Comparison of ENCODE assay signal across 8 cellular contexts in genomic region chr5:132820162-132820754, GRCh38. TPM values are rescaled to one million over a fixed set of nuclear protein-coding genes. Genes with fewer than 3 reads are reported as not detected.
DNase-seq lines count a peak whose midpoint lies in the region; ATAC-seq and TF ChIP-seq lines count a peak whose summit lies in the region.

No MANE protein-coding gene starts in this region.

- H3K27me3 ChIP-seq in HCT116 (ENCODE audit: insufficient read depth, low read length) (no peaks in the 10 kb centered on the region), prostate gland (replicated peaks; ENCODE audit: insufficient read depth) (no peaks in the 10 kb centered on the region), vagina (no peaks in the 10 kb centered on the region)

- no peak overlapping the region for H3K4me3 ChIP-seq in HCT116 (replicated peaks in 1 of 2; ENCODE audit: low read depth in 1 of 2, low read length in 2 of 2)
- H3K4me3 ChIP-seq in prostate gland = no peak overlapping the region
- H3K4me3 ChIP-seq in vagina = no peak overlapping the region

- no TSS peak for BruUV-seq in HCT116 (replicated peaks; lab: Mats Ljungman, UMichigan)

- no peaks in the 10 kb centered on the region for H3K9me3 ChIP-seq in HCT116 (ENCODE audit: control insufficient read depth in 1 of 2, insufficient read depth in 1 of 2, low read depth in 1 of 2, low read length in 2 of 2)
- no peaks in the 10 kb centered on the region for H3K9me3 ChIP-seq in prostate gland
- H3K9me3 ChIP-seq in vagina = no peaks in the 10 kb centered on the region

- no peaks in the 10 kb centered on the region for H3K9me2 ChIP-seq in HCT116 (ENCODE audit: insufficient read depth)

- TF ChIP-seq CTCF in HCT116 (IDR thresholded peaks at IDR 0.05 in 2 of 3, conservative IDR thresholded peaks at IDR 0.05 in 1 of 3; ENCODE audit: borderline replicate concordance in 1 of 3, insufficient read depth in 1 of 3, low read depth in 2 of 3, low read length in 2 of 3) = peak; percentile 90 to 94 (median 91)
- TF ChIP-seq CTCF in prostate gland (IDR thresholded peaks at IDR 0.05) = peak; percentile 80 to 96 (median 93)
- peak; percentile 88 to 93 (median 92) for TF ChIP-seq CTCF in vagina (IDR thresholded peaks at IDR 0.05)

- RAD21 ChIA-PET in HCT116 (lab: Charles Lee; ENCODE audit: low non-redundant PET in 1 of 2, low total read pairs in 2 of 2, uncharacterized antibody in 2 of 2, unreplicated experiment in 2 of 2) = interaction anchor here (0.7 to 1.3 kb wide), 9 partner anchors 13 to 314 kb away, joined by 3 to 8 read pairs (median 4); no protein-coding TSS in a partner anchor

- POLR2A ChIA-PET in HCT116 (lab: Charles Lee) = interaction anchor here (0.8 to 1.4 kb wide), 2 partner anchors 65 to 83 kb away, joined by 4 read pairs; partner anchors contain the start of gene KIF3A

- H3K27ac ChIP-seq in HCT116 (ENCODE audit: low read depth, low read length) = no peak overlapping the region
- H3K27ac ChIP-seq in prostate gland = no peak overlapping the region
- no peak overlapping the region for H3K27ac ChIP-seq in vagina

- no peaks in the 10 kb centered on the region for H4K20me1 ChIP-seq in HCT116 (ENCODE audit: insufficient read depth)

- intact Hi-C loops in HCT116 (cut with micrococcal nuclease) (loop anchor here (1.0 to 2.0 kb wide), 5 partner anchors 67 to 433 kb away; no protein-coding TSS in a partner anchor), Right ventricle myocardium inferior (cut with DNase I) (loop anchor here (2.0 to 5.0 kb wide), 3 partner anchors 63 to 433 kb away; partner anchors contain the start of gene KIF3A), prostate gland (cut with DNase I) (loop anchor here (5.0 to 10.0 kb wide), 3 partner anchors 235 to 438 kb away; partner anchors contain the start of gene HSPA4), vagina (cut with DNase I) (no loop called here)

- no peak overlapping the region for H3K9ac ChIP-seq in HCT116 (ENCODE audit: low read length)

- no peaks in the 10 kb centered on the region for H3K79me2 ChIP-seq in HCT116 (ENCODE audit: insufficient read depth, low read length)

- WGBS in prostate gland = 30% methylated on average over 15 of the region's 15 CpGs

- peaks cover 0 to 11% of the 10 kb centered on the region in 2 experiments; a peak in 1 of 4 replicates for H3K4me1 ChIP-seq in HCT116 (ENCODE audit: control insufficient read depth in 1 of 2, insufficient read depth in 2 of 2, low read length in 2 of 2)
- peaks cover 6% of the 10 kb centered on the region for H3K4me1 ChIP-seq in prostate gland (replicated peaks)
- H3K4me1 ChIP-seq in vagina = peaks cover 16% of the 10 kb centered on the region

- ATAC-seq in HCT116 (peak; percentile 94), Right ventricle myocardium inferior (peak; percentile 84)

- no peak for TF ChIP-seq POLR2A in HCT116 (IDR thresholded peaks at IDR 0.05; ENCODE audit: borderline replicate concordance, extremely low read depth, insufficient read depth, insufficient read length)
- TF ChIP-seq POLR2A in prostate gland (IDR thresholded peaks at IDR 0.05) = no peak
- TF ChIP-seq POLR2A in vagina (IDR thresholded peaks at IDR 0.05) = no peak

- peak overlapping the region; percentile 66 for H2AFZ ChIP-seq in HCT116 (ENCODE audit: low read depth, low read length, poor library complexity, severe bottlenecking)

- H3K36me3 ChIP-seq in HCT116 (ENCODE audit: control insufficient read depth in 1 of 2, insufficient read depth in 2 of 2, low read length in 2 of 2) (no peaks in the 10 kb centered on the region), prostate gland (no peaks in the 10 kb centered on the region), vagina (no peaks in the 10 kb centered on the region)

- peak; percentile 95 for TF ChIP-seq RAD21 in HCT116 (IDR thresholded peaks at IDR 0.05; ENCODE audit: low read depth)

- CTCF ChIA-PET in HCT116 (lab: Charles Lee) = interaction anchor here (0.6 to 3.9 kb wide), 32 partner anchors 10 to 451 kb away, joined by 3 to 69 read pairs (median 4); partner anchors contain the start of genes CCNI2, GDF9, KIF3A and SHROOM1

- DNase-seq in EH (ENCODE audit: low read depth) (peak; percentile 90), HCT116 (ENCODE audit: low read depth, low spot score) (peak; percentile 81), NCI-H1092 treated with DMSO at 0.1 percent for 48 hours (lab: John Stamatoyannopoulos, UW) (peak; percentile 74), SW 1271 (lab: John Stamatoyannopoulos, UW) (peak; percentile 62 to 86), Right ventricle myocardium inferior (ENCODE audit: missing footprints) (peak; percentile 94), prostate gland (ENCODE audit: low spot score) (peak; percentile 92), vagina (ENCODE audit: extremely low spot score in 2 of 2) (no peak)
- DNase-seq in activated naive CD8-positive, alpha-beta T cell treated with anti-CD3 and anti-CD28 coated beads, Interleukin-2, amount 50 U/mL, for 16 hours (ENCODE audit: low read depth, low spot score) = peak; percentile 75

- peak overlapping the region; percentile 44 for H3K4me2 ChIP-seq in HCT116 (ENCODE audit: low read length)

TF ChIP-seq in HCT116, 20 proteins besides CTCF, POLR2A, EP300 and RAD21:
- no peak for TF ChIP-seq ELF1 (IDR thresholded peaks at IDR 0.05; ENCODE audit: borderline replicate concordance, low read depth)
- TF ChIP-seq YY1 (IDR thresholded peaks at IDR 0.05; ENCODE audit: extremely low read depth, insufficient replicate concordance, low read depth, low read length) = no peak
- no peak for TF ChIP-seq POLR2AphosphoS5 (IDR thresholded peaks at IDR 0.05; ENCODE audit: low read depth, low read length)
TF ChIP-seq in HCT116: peak in this region for 0.

RNA-seq across cellular contexts. Expression of gene SOWAHA, which starts 7.2 kb away (rescaled TPM):
- total RNA-seq in HCT116 (2021; ENCODE audit: unreplicated experiment) (0.39 TPM), Right ventricle myocardium inferior (0.27 TPM), prostate gland (10 to 100 TPM in 1 of 2 donors, 1 to 10 TPM in 1; 4.1 to 16.7 TPM), vagina (not detected)
- 0.07 and 0.18 TPM in 2 replicates for polyA plus RNA-seq in HCT116 (2012)

RNA-seq across cellular contexts. Expression of gene SHROOM1, which starts 10.2 kb away (rescaled TPM):
- total RNA-seq in HCT116 (2021; ENCODE audit: unreplicated experiment) = 9.5 TPM
- polyA plus RNA-seq in HCT116 (2012) = 5.0 and 5.6 TPM in 2 replicates
- 5.0 TPM for total RNA-seq in Right ventricle myocardium inferior
- total RNA-seq in prostate gland = 100 to 1,000 TPM in 1 of 2 donors, 10 to 100 TPM in 1; 62.1 to 364 TPM
- 17.7 TPM for total RNA-seq in vagina

RNA-seq across cellular contexts. Expression of gene SEPTIN8, which starts 43.2 kb away (rescaled TPM):
- total RNA-seq in HCT116 (2021; ENCODE audit: unreplicated experiment) (34.6 TPM), Right ventricle myocardium inferior (28.5 TPM), prostate gland (10 to 100 TPM; 27.7 to 38.5 TPM), vagina (52.8 TPM)
- polyA plus RNA-seq in HCT116 (2012) = 33.0 and 35.8 TPM in 2 replicates

RNA-seq across cellular contexts. Expression of gene GDF9, which starts 46.0 kb away (rescaled TPM):
- total RNA-seq in HCT116 (2021; ENCODE audit: unreplicated experiment) (0.49 TPM), Right ventricle myocardium inferior (0.24 TPM), prostate gland (1 to 10 TPM in 1 of 2 donors, under 1 TPM in 1; 0.09 to 3.2 TPM), vagina (not detected)
- polyA plus RNA-seq in HCT116 (2012) = 0.24 and 0.36 TPM in 2 replicates

RNA-seq across cellular contexts. Expression of gene UQCRQ, which starts 46.2 kb away (rescaled TPM):
- total RNA-seq in HCT116 (2021; ENCODE audit: unreplicated experiment) (528 TPM), Right ventricle myocardium inferior (1,774 TPM), prostate gland (100 to 1,000 TPM; 201 to 223 TPM), vagina (189 TPM)
- 276 and 358 TPM in 2 replicates for polyA plus RNA-seq in HCT116 (2012)

Comparison
In these comparisons a context has a peak if more than half of its experiments do, and no peak if none do; other contexts are left out.
1. DNase-seq: peak in EH (single experiment), HCT116 (single experiment), NCI-H1092 treated with DMSO at 0.1 percent for 48 hours (single experiment), SW 1271 (2 of 2), activated naive CD8-positive, alpha-beta T cell treated with anti-CD3 and anti-CD28 coated beads, Interleukin-2, amount 50 U/mL, for 16 hours (single experiment), Right ventricle myocardium inferior (single experiment) and prostate gland (single experiment); none in vagina (0 of 2).
2. Peak in every context shown above with its lines, with median percentiles within 50 percentile points of each other: CTCF ChIP-seq.